In genomic region chr2:98388081-98388480, GRCh38 we compare ENCODE assay signal across 26 cellular contexts. TPM values are rescaled to one million over a fixed set of nuclear protein-coding genes. Genes with fewer than 3 reads are reported as not detected.
A peak's percentile ranks its signal among the peaks of the same experiment; 100 is the strongest.
DNase-seq lines count a peak whose midpoint lies in the region; ATAC-seq, FAIRE-seq and TF ChIP-seq lines count a peak whose summit lies in the region.
"Had no signal": no experiment of that assay in that cellular context is flagged by ENCODE, and none has a peak within 500 bp of the region (broad histone marks: within the 10 kb centered on the region; RNA-seq: fewer than 3 reads in every experiment).

No MANE protein-coding gene starts in this region.

- in situ Hi-C loops in K562 (cut with MboI), result loop anchor here (25.0 kb wide), 1 partner anchor 576 kb away; no protein-coding TSS in a partner anchor

- TF ChIP-seq POLR2A in K562 (conservative IDR thresholded peaks at IDR 0.05), result no peak

- POLR2A ChIA-PET in K562 (lab: Yijun Ruan, JAX), result interaction anchor here (0.5 kb wide), 1 partner anchor 1871 kb away, joined by 3 read pairs; no protein-coding TSS in a partner anchor

- H3K27me3 ChIP-seq in K562 (ENCODE audit: control insufficient read depth in 2 of 2, insufficient read depth in 2 of 2, low read length in 2 of 2), result peaks cover 45 to 77% of the 10 kb centered on the region in 2 experiments; a peak in 4 of 5 replicates
- no peaks in the 10 kb centered on the region for H3K27me3 ChIP-seq in tibial artery
- H3K27me3 ChIP-seq: BE2C; BLaER1 treated with 17β-estradiol and CSF1 and Interleukin-3, amounts not matched to agents 10 nM and 100 nM had no signal

- intact Hi-C loops in K562 (cut with micrococcal nuclease) (loop anchor here (5.0 to 10.0 kb wide), 5 partner anchors 76 to 793 kb away; no protein-coding TSS in a partner anchor), posterior vena cava (cut with DNase I) (loop anchor here in 1 of 2 donors (10.0 kb wide), 1 partner anchor 683 kb away; no protein-coding TSS in a partner anchor), tibial artery (cut with DNase I; ENCODE audit: low total_unique reads) (no loop called here)

- BruUV-seq in K562 (replicated peaks; lab: Mats Ljungman, UMichigan), result no TSS peak

- ATAC-seq in K562 (no peak), left lobe of liver (no peak), HG02840 (IDR thresholded peaks at IDR 0.05; ENCODE audit: low FRiP score, unreplicated experiment) (no peak)
- ATAC-seq: A549 had no signal

- no peak for TF ChIP-seq RAD21 in K562 (CRISPR knock-in tag; conservative IDR thresholded peaks at IDR 0.05 in 1 of 2, IDR thresholded peaks at IDR 0.05 in 1 of 2)

- H3K4me3 ChIP-seq in K562 (no peak overlapping the region), tibial artery (no peak overlapping the region)
- H3K4me3 ChIP-seq: A549; BLaER1 treated with 17β-estradiol and CSF1 and Interleukin-3, amounts not matched to agents 10 nM and 100 nM; GM23248 had no signal

- peak overlapping the region; percentile 25; the same call in 1 of the 2 replicates for H2AFZ ChIP-seq in K562 (ENCODE audit: low read depth, low read length)
- H2AFZ ChIP-seq: GM23248 had no signal

- TF ChIP-seq EP300 in K562 (IDR thresholded peaks at IDR 0.05; ENCODE audit: low read length), result no peak

- WGBS in K562 (ENCODE audit: insufficient coverage, low coverage, missing lambda C conversion rate), result under 1% methylated on average over 13 of the region's 15 CpGs

- no peaks in the 10 kb centered on the region for H3K4me1 ChIP-seq in K562 (replicated peaks in 1 of 2; ENCODE audit: control insufficient read depth in 2 of 2, insufficient read depth in 2 of 2, low read length in 2 of 2)
- H3K4me1 ChIP-seq in tibial artery, result no peaks in the 10 kb centered on the region
- H3K4me1 ChIP-seq: A549; BE2C; BLaER1 treated with 17β-estradiol and CSF1 and Interleukin-3, amounts not matched to agents 10 nM and 100 nM had no signal

- peak; percentile 26 for DNase-seq in activated CD8-positive, alpha-beta memory T cell treated with anti-CD3 and anti-CD28 coated beads, Interleukin-2, amount 50 U/mL, for 48 hours
- DNase-seq in activated CD8-positive, alpha-beta memory T cell treated with anti-CD3 and anti-CD28 coated beads, Interleukin-2, amount 50 U/mL, for 4 hours, result no peak
- DNase-seq in K562 (ENCODE audit: extremely low read depth in 1 of 4, low spot score in 3 of 4), result no peak
- peak; percentile 16 for DNase-seq in left lobe of liver (ENCODE audit: low spot score)
- peak; percentile 62 for DNase-seq in posterior vena cava (ENCODE audit: low spot score)
- no peak for DNase-seq in tibial artery
- DNase-seq: 8988T; ACHN; AML-193; BE2C; Calu3; CD4-positive, alpha-beta T cell; COR-L47; DMS53; DMS79 treated with DMSO at 0.1 percent for 48 hours; GF-D8; GM23248; HCEC 1CT had no signal

- H3K4me2 ChIP-seq in K562 (ENCODE audit: insufficient read depth, low read length), result no peak overlapping the region; the same call in 1 of the 2 replicates
- H3K4me2 ChIP-seq: A549; BLaER1 treated with 17β-estradiol and CSF1 and Interleukin-3, amounts not matched to agents 10 nM and 100 nM had no signal

- 0 out of 2 replicates have a peak, but pooled peaks cover 2% of the 10 kb centered on the region for H3K9me3 ChIP-seq in K562 (replicated peaks; ENCODE audit: control insufficient read depth, insufficient read depth, low read depth, low read length)
- H3K9me3 ChIP-seq in tibial artery, result no peaks in the 10 kb centered on the region
- H3K9me3 ChIP-seq: A549; BE2C; BLaER1 treated with 17β-estradiol and CSF1 and Interleukin-3, amounts not matched to agents 10 nM and 100 nM had no signal

- no peaks in the 10 kb centered on the region for H3K79me2 ChIP-seq in K562 (ENCODE audit: control insufficient read depth, insufficient read depth, low read length)

- no peaks in the 10 kb centered on the region for H3K36me3 ChIP-seq in K562 (ENCODE audit: control insufficient read depth, insufficient read depth, low read length)
- H3K36me3 ChIP-seq in tibial artery, result no peaks in the 10 kb centered on the region
- H3K36me3 ChIP-seq: BE2C; BLaER1 treated with 17β-estradiol and CSF1 and Interleukin-3, amounts not matched to agents 10 nM and 100 nM had no signal

- FAIRE-seq in K562 (lab: Jason Lieb, UNC), result no peak
- FAIRE-seq: A549, GM12891, H1 had no signal

- H3K27ac ChIP-seq in K562 (ENCODE audit: extremely low read depth, low read depth, low read length), result no peak overlapping the region
- no peak overlapping the region for H3K27ac ChIP-seq in tibial artery
- H3K27ac ChIP-seq: A549; BLaER1 treated with 17β-estradiol and CSF1 and Interleukin-3, amounts not matched to agents 10 nM and 100 nM; GM23248 had no signal

- H3K9me1 ChIP-seq in K562 (ENCODE audit: control insufficient read depth, insufficient read depth, low read length), result no peaks in the 10 kb centered on the region

- no peaks in the 10 kb centered on the region; the same call in none of the 2 replicates for H4K20me1 ChIP-seq in K562 (replicated peaks; ENCODE audit: control insufficient read depth, insufficient read depth, low read length)
- H4K20me1 ChIP-seq: BLaER1 treated with 17β-estradiol and CSF1 and Interleukin-3, amounts not matched to agents 10 nM and 100 nM had no signal

- CTCF ChIA-PET in K562 (lab: Yijun Ruan, JAX; ENCODE audit: low intra/inter-chr PET ratio), result no interaction called here

- TF ChIP-seq CTCF in K562 (IDR thresholded peaks at IDR 0.05 in 2 of 3, conservative IDR thresholded peaks at IDR 0.05 in 1 of 3; ENCODE audit: insufficient read depth in 2 of 3, low read depth in 1 of 3, low read length in 3 of 3), result no peak
- TF ChIP-seq CTCF in tibial artery (IDR thresholded peaks at IDR 0.05), result no peak

- no peak overlapping the region for H3K9ac ChIP-seq in K562 (ENCODE audit: insufficient read depth in 1 of 2, low read depth in 2 of 2, low read length in 2 of 2)
- H3K9ac ChIP-seq: BLaER1 treated with 17β-estradiol and CSF1 and Interleukin-3, amounts not matched to agents 10 nM and 100 nM; GM23248 had no signal

TF ChIP-seq in K562, 482 proteins besides CTCF, POLR2A, EP300 and RAD21 (continues in another document):
- TF ChIP-seq KAT7 (CRISPR knock-in tag; IDR thresholded peaks at IDR 0.05; ENCODE audit: borderline replicate concordance), result no peak
- TF ChIP-seq MEIS2 (IDR thresholded peaks at IDR 0.05; ENCODE audit: partially characterized antibody), result no peak
- TF ChIP-seq FOXJ2 (tag; IDR thresholded peaks at IDR 0.05), result no peak
- no peak for TF ChIP-seq TCF15 (CRISPR knock-in tag; IDR thresholded peaks at IDR 0.05)
- no peak for TF ChIP-seq SP2 (IDR thresholded peaks at IDR 0.05; ENCODE audit: extremely low read depth, low read depth, low read length, poor library complexity, severe bottlenecking)
- no peak for TF ChIP-seq SRF (CRISPR knock-in tag; IDR thresholded peaks at IDR 0.05)
- no peak for TF ChIP-seq ZNF175 (CRISPR knock-in tag; IDR thresholded peaks at IDR 0.05; ENCODE audit: low read depth)
- TF ChIP-seq SAFB (IDR thresholded peaks at IDR 0.05; ENCODE audit: borderline replicate concordance, low read depth, low read length), result no peak

RNA-seq across cellular contexts. Expression of gene CNGA3, which starts 41.8 kb away (rescaled TPM):
- not detected in 2 replicates for total RNA-seq in K562 (2011; cell fraction: chromatin; rRNA removed; ENCODE audit: low replicate concordance)
- total RNA-seq in K562 (2011; cell fraction: nucleolus; rRNA removed), result not detected in 2 replicates
- total RNA-seq in K562 (2011; cell fraction: nucleoplasm; rRNA removed), result not detected in 2 replicates
- total RNA-seq in K562 (2014; rRNA removed) (not detected in 2 replicates), K562 (2014; rRNA removed; fragmentation: Illumina TruSeq; extraction: Trizol) (not detected in 2 replicates), K562 (2015; rRNA removed; fragmentation: Illumina TruSeq; extraction: Trizol) (not detected in 2 replicates), K562 (2021) (not detected in 2 replicates), left lobe of liver (not detected), posterior vena cava (under 1 TPM; 0.19 to 0.38 TPM)
- polyA plus RNA-seq in K562 (2011; rRNA removed) (not detected in 2 replicates), K562 (2014; fragmentation: Illumina TruSeq; extraction: Trizol) (not detected in 2 replicates), K562 (2014; fragmentation: Nextera tagmentation; extraction: Ambion mirVana) (not detected), K562 (2014; rRNA removed) (not detected in 2 replicates)
- not detected in 2 replicates for polyA plus RNA-seq in K562 (2011; cell fraction: cytosol; rRNA removed)
- not detected in 2 replicates for polyA plus RNA-seq in K562 (2011; cell fraction: nucleus; rRNA removed)
- 0.03 TPM in 1 of 2 replicates, not detected in the other for polyA plus RNA-seq in K562 (2012)
- not detected in 2 replicates for polyA minus RNA-seq in K562 (2011; rRNA and poly(A)+ RNA removed)
- polyA minus RNA-seq in K562 (2011; cell fraction: cytosol; rRNA and poly(A)+ RNA removed), result not detected in 2 replicates
- polyA minus RNA-seq in K562 (2011; cell fraction: nucleus; rRNA and poly(A)+ RNA removed), result not detected in 2 replicates
- total RNA-seq: Calu3; CD4-positive, alpha-beta T cell; Daoy; G401; H1 had no signal
- polyA plus RNA-seq: A549, CD14-positive monocyte had no signal

RNA-seq across cellular contexts. Expression of gene INPP4A, which starts 56.6 kb away (rescaled TPM):
- 57.8 and 102 TPM in 2 replicates for total RNA-seq in K562 (2011; cell fraction: chromatin; rRNA removed; ENCODE audit: low replicate concordance)
- total RNA-seq in K562 (2011; cell fraction: nucleolus; rRNA removed), result 52.5 and 61.2 TPM in 2 replicates
- total RNA-seq in K562 (2011; cell fraction: nucleoplasm; rRNA removed), result 50.8 and 55.2 TPM in 2 replicates
- total RNA-seq in K562 (2014; rRNA removed), result 10.5 and 11.5 TPM in 2 replicates
- 5.6 and 6.9 TPM in 2 replicates for total RNA-seq in K562 (2014; rRNA removed; fragmentation: Illumina TruSeq; extraction: Trizol)
- total RNA-seq in K562 (2015; rRNA removed; fragmentation: Illumina TruSeq; extraction: Trizol), result 7.7 and 8.3 TPM in 2 replicates
- total RNA-seq in K562 (2021), result 15.7 and 16.1 TPM in 2 replicates
- polyA plus RNA-seq in K562 (2011; rRNA removed), result 12.4 and 14.9 TPM in 2 replicates
- 10.6 and 12.6 TPM in 2 replicates for polyA plus RNA-seq in K562 (2011; cell fraction: cytosol; rRNA removed)
- 73.7 and 107 TPM in 2 replicates for polyA plus RNA-seq in K562 (2011; cell fraction: nucleus; rRNA removed)
- polyA plus RNA-seq in K562 (2012), result 10.2 and 13.8 TPM in 2 replicates
- polyA plus RNA-seq in K562 (2014; fragmentation: Illumina TruSeq; extraction: Trizol), result 9.5 and 9.9 TPM in 2 replicates
- polyA plus RNA-seq in K562 (2014; fragmentation: Nextera tagmentation; extraction: Ambion mirVana), result 1 to 10 TPM; 1.8 to 2.5 TPM
- polyA plus RNA-seq in K562 (2014; rRNA removed), result 5.9 and 7.3 TPM in 2 replicates
- 25.8 and 32.7 TPM in 2 replicates for polyA minus RNA-seq in K562 (2011; rRNA and poly(A)+ RNA removed)
- 9.9 and 17.9 TPM in 2 replicates for polyA minus RNA-seq in K562 (2011; cell fraction: cytosol; rRNA and poly(A)+ RNA removed)
- polyA minus RNA-seq in K562 (2011; cell fraction: nucleus; rRNA and poly(A)+ RNA removed), result 58.6 and 67.3 TPM in 2 replicates
- 9.3 TPM for total RNA-seq in left lobe of liver
- 10 to 100 TPM; 31.5 to 42.9 TPM for total RNA-seq in posterior vena cava

Comparison
In these comparisons a context has a peak if more than half of its experiments do, and no peak if none do; other contexts are left out.
1. DNase-seq: peak in activated CD8-positive, alpha-beta memory T cell treated with anti-CD3 and anti-CD28 coated beads, Interleukin-2, amount 50 U/mL, for 48 hours (single experiment), left lobe of liver (single experiment) and posterior vena cava (single experiment); none in activated CD8-positive, alpha-beta memory T cell treated with anti-CD3 and anti-CD28 coated beads, Interleukin-2, amount 50 U/mL, for 4 hours (single experiment), K562 (0 of 4) and tibial artery (0 of 2).